ENCODE assay signal across 8 cellular contexts in the genomic region with DNA sequence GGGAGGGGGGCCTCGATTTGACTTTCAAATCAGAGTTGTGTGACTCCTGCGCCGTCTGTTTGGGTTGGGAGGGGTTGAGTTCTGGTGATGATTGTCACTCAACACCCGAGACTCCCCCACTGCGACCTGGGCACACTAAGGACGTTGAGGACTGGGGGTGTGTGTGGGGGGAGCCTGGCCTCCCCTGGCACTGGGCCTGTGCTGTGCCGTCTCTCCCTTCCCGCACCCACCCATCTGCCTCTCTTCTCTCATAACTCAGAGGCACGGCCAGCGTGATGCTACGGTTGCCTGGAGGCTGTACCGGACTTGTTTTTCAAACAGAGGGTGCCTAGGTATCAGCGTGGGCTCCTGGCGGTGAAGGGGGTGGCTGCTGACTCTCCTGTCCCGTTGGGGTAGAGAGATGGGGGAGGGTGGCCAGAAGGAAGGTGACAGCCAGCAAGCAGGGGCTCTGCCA. TPM values are rescaled to one million over a fixed set of nuclear protein-coding genes. Genes with fewer than 3 reads are reported as not detected.
DNase-seq lines count a peak whose midpoint lies in the region; ATAC-seq lines count a peak whose summit lies in the region.

No MANE protein-coding gene starts in this region.

- H3K9me3 Mint-ChIP-seq in activated CD4-positive, alpha-beta T cell treated with anti-CD3 and anti-CD28 coated beads for 36 hours (ENCODE audit: low read depth), result no peaks in the 10 kb centered on the region
- no peaks in the 10 kb centered on the region for H3K9me3 Mint-ChIP-seq in activated naive CD8-positive, alpha-beta T cell treated with anti-CD3 and anti-CD28 coated beads, Interleukin-2, amount 10 ng/mL, durations not matched to agents 7 days and 5 days

- intact Hi-C loops in activated CD4-positive, alpha-beta T cell treated with anti-CD3 and anti-CD28 coated beads for 36 hours (cut with DNase I, micrococcal nuclease), result loop anchor here (1.0 to 10.0 kb wide), 3 partner anchors 17 to 591 kb away; partner anchors contain the start of gene RBM17 (in 1 of the 2)

- no peaks in the 10 kb centered on the region for H3K27me3 Mint-ChIP-seq in activated CD4-positive, alpha-beta T cell treated with anti-CD3 and anti-CD28 coated beads for 36 hours
- no peaks in the 10 kb centered on the region for H3K27me3 Mint-ChIP-seq in activated naive CD8-positive, alpha-beta T cell treated with anti-CD3 and anti-CD28 coated beads, Interleukin-2, amount 10 ng/mL, durations not matched to agents 7 days and 5 days

- H3K4me1 Mint-ChIP-seq in activated CD4-positive, alpha-beta T cell treated with anti-CD3 and anti-CD28 coated beads for 36 hours, result peaks cover 77% of the 10 kb centered on the region
- H3K4me1 Mint-ChIP-seq in activated naive CD8-positive, alpha-beta T cell treated with anti-CD3 and anti-CD28 coated beads, Interleukin-2, amount 10 ng/mL, durations not matched to agents 7 days and 5 days, result peaks cover 60% of the 10 kb centered on the region

- POLR2A ChIA-PET in activated CD4-positive, alpha-beta T cell treated with anti-CD3 and anti-CD28 coated beads for 36 hours (lab: Charles Lee), result interaction anchor here (4.1 kb wide), 1 partner anchor 10 kb away, joined by 11 read pairs; no protein-coding TSS in a partner anchor
- POLR2A ChIA-PET in activated naive CD8-positive, alpha-beta T cell treated with anti-CD3 and anti-CD28 coated beads, Interleukin-2, amount 10 ng/mL, durations not matched to agents 7 days and 5 days (lab: Charles Lee), result interaction anchor here (1.2 to 4.8 kb wide), 3 partner anchors 10 to 17 kb away, joined by 3 to 22 read pairs (median 21); no protein-coding TSS in a partner anchor

- H3K27ac ChIP-seq in temporal lobe (ENCODE audit: low read depth, low read length), result peak overlapping the region; percentile 4

- H3K4me3 Mint-ChIP-seq in activated CD4-positive, alpha-beta T cell treated with anti-CD3 and anti-CD28 coated beads for 36 hours, result peak overlapping the region; percentile 81
- peak overlapping the region; percentile 84 for H3K4me3 Mint-ChIP-seq in activated naive CD8-positive, alpha-beta T cell treated with anti-CD3 and anti-CD28 coated beads, Interleukin-2, amount 10 ng/mL, durations not matched to agents 7 days and 5 days

- DNase-seq in activated CD4-positive, alpha-beta T cell treated with anti-CD3 and anti-CD28 coated beads for 36 hours, result no peak
- DNase-seq in activated CD4-positive, alpha-beta T cell treated with anti-CD3 and anti-CD28 coated beads for 4 hours, result no peak
- DNase-seq in activated naive CD8-positive, alpha-beta T cell treated with anti-CD3 and anti-CD28 coated beads, Interleukin-2, amount 10 ng/mL, durations not matched to agents 7 days and 5 days, result no peak
- DNase-seq in kidney tubule cell (ENCODE audit: low spot score) (peak; percentile 42), KG1 (lab: John Stamatoyannopoulos, UW) (no peak), mesenteric fat pad (ENCODE audit: low spot score) (no peak)
- no peak for DNase-seq in activated CD4-positive, alpha-beta T cell treated with anti-CD3 and anti-CD28 coated beads for 48 hours

- no peak for ATAC-seq in activated CD4-positive, alpha-beta T cell treated with anti-CD3 and anti-CD28 coated beads for 36 hours
- no peak for ATAC-seq in activated naive CD8-positive, alpha-beta T cell treated with anti-CD3 and anti-CD28 coated beads, Interleukin-2, amount 10 ng/mL, durations not matched to agents 7 days and 5 days (ENCODE audit: low read depth)

- H3K27ac Mint-ChIP-seq in activated CD4-positive, alpha-beta T cell treated with anti-CD3 and anti-CD28 coated beads for 36 hours, result peak overlapping the region; percentile 61
- H3K27ac Mint-ChIP-seq in activated naive CD8-positive, alpha-beta T cell treated with anti-CD3 and anti-CD28 coated beads, Interleukin-2, amount 10 ng/mL, durations not matched to agents 7 days and 5 days, result peak overlapping the region; percentile 73

- H3K36me3 Mint-ChIP-seq in activated CD4-positive, alpha-beta T cell treated with anti-CD3 and anti-CD28 coated beads for 36 hours (ENCODE audit: low read depth), result peaks cover 35% of the 10 kb centered on the region
- peaks cover 13% of the 10 kb centered on the region for H3K36me3 Mint-ChIP-seq in activated naive CD8-positive, alpha-beta T cell treated with anti-CD3 and anti-CD28 coated beads, Interleukin-2, amount 10 ng/mL, durations not matched to agents 7 days and 5 days

- CTCF ChIA-PET in activated CD4-positive, alpha-beta T cell treated with anti-CD3 and anti-CD28 coated beads for 36 hours (lab: Charles Lee), result interaction anchor here (0.6 to 1.4 kb wide), 5 partner anchors 10 to 256 kb away, joined by 3 to 5 read pairs (median 4); partner anchors contain the start of gene PFKFB3

RNA-seq across cellular contexts. Expression of gene PFKFB3, which starts 56.7 kb away (rescaled TPM):
- total RNA-seq in activated CD4-positive, alpha-beta T cell treated with anti-CD3 and anti-CD28 coated beads for 36 hours, result 100 to 1,000 TPM; 133 to 183 TPM
- total RNA-seq in activated naive CD8-positive, alpha-beta T cell treated with anti-CD3 and anti-CD28 coated beads, Interleukin-2, amount 10 ng/mL, durations not matched to agents 7 days and 5 days, result 10 to 100 TPM; 75.1 to 77.2 TPM
- total RNA-seq in temporal lobe (20.9 TPM), mesenteric fat pad (441 TPM)

RNA-seq across cellular contexts. Expression of gene RBM17, which starts 57.2 kb away (rescaled TPM):
- total RNA-seq in activated CD4-positive, alpha-beta T cell treated with anti-CD3 and anti-CD28 coated beads for 36 hours, result 100 to 1,000 TPM; 206 to 246 TPM
- 100 to 1,000 TPM; 185 to 200 TPM for total RNA-seq in activated naive CD8-positive, alpha-beta T cell treated with anti-CD3 and anti-CD28 coated beads, Interleukin-2, amount 10 ng/mL, durations not matched to agents 7 days and 5 days
- total RNA-seq in temporal lobe, result 36.9 TPM
- 137 TPM for total RNA-seq in mesenteric fat pad
